ENCODE assay signal across 1 cellular context in genomic region chr9:124470306-124470705, GRCh38.
TF ChIP-seq lines count a peak whose summit lies in the region.

No MANE protein-coding gene starts in this region.

TF ChIP-seq in H1, 55 proteins besides CTCF, POLR2A, EP300 and RAD21:
- no peak for TF ChIP-seq ASH2L (IDR thresholded peaks at IDR 0.05; ENCODE audit: low read length)
- TF ChIP-seq FOSL1 (IDR thresholded peaks at IDR 0.05; ENCODE audit: insufficient read depth, low read depth, low read length): no peak
- TF ChIP-seq SP2 (IDR thresholded peaks at IDR 0.05; ENCODE audit: low read length): no peak
- TF ChIP-seq POU5F1 (IDR thresholded peaks at IDR 0.05; ENCODE audit: low read depth, low read length): no peak
- no peak for TF ChIP-seq GTF2F1 (IDR thresholded peaks at IDR 0.05; ENCODE audit: borderline replicate concordance, low read depth, low read length)
- TF ChIP-seq SIX5 (IDR thresholded peaks at IDR 0.05; ENCODE audit: low read depth, low read length): no peak
TF ChIP-seq in H1: peak in this region for 0.
